23 cellular contexts compared by ENCODE assay signal in genomic region chr1:3886106-3886670, GRCh38.
"Had no signal": no experiment of that assay in that cellular context is flagged by ENCODE, and none has a peak within 500 bp of the region (broad histone marks: within the 10 kb centered on the region; RNA-seq: fewer than 3 reads in every experiment).

No MANE protein-coding gene starts in this region.

- H3K4me3 Mint-ChIP-seq: activated T-helper 1 cell treated with anti-CD3 and anti-CD28 coated beads, Interleukin-12 subunit alpha, Interleukin-12 subunit beta, Interleukin-2, Interleukin-4 antibody, amounts not matched to agents 30 ng/mL and 10 ng/mL and 1 ng/mL, durations not matched to agents 14 hours and 24 hours and 36 hours; memory B cell; naive B cell; stimulated activated memory B cell treated with anti-CD40 and anti-IgM and Interleukin-4, amounts not matched to agents 10 μg/mL and 1 μg/mL and 100 μg/mL, for 72 hours had no signal

- H3K4me1 Mint-ChIP-seq: memory B cell; stimulated activated memory B cell treated with anti-CD40 and anti-IgM and Interleukin-4, amounts not matched to agents 10 μg/mL and 1 μg/mL and 100 μg/mL, for 72 hours had no signal

- H3K79me2 ChIP-seq: parathyroid adenoma had no signal

- H3K9me3 ChIP-seq: ascending aorta, esophagus muscularis mucosa, gastroesophageal sphincter, heart left ventricle, left ventricle myocardium inferior, mucosa of descending colon, neutrophil, right lobe of liver, thyroid gland had no signal

- H3K9me3 Mint-ChIP-seq: activated T-helper 1 cell treated with anti-CD3 and anti-CD28 coated beads, Interleukin-12 subunit alpha, Interleukin-12 subunit beta, Interleukin-2, Interleukin-4 antibody, amounts not matched to agents 30 ng/mL and 10 ng/mL and 1 ng/mL, durations not matched to agents 14 hours and 24 hours and 36 hours; memory B cell; naive B cell; stimulated activated memory B cell treated with anti-CD40 and anti-IgM and Interleukin-4, amounts not matched to agents 10 μg/mL and 1 μg/mL and 100 μg/mL, for 72 hours had no signal

- H3K27me3 Mint-ChIP-seq: memory B cell; naive B cell; stimulated activated memory B cell treated with anti-CD40 and anti-IgM and Interleukin-4, amounts not matched to agents 10 μg/mL and 1 μg/mL and 100 μg/mL, for 72 hours had no signal

- H3K9ac ChIP-seq: parathyroid adenoma had no signal

- FAIRE-seq: endothelial cell of umbilical vein had no signal

- H3K4me1 ChIP-seq: ascending aorta, gastroesophageal sphincter, left ventricle myocardium inferior, parathyroid adenoma, right lobe of liver, thyroid gland had no signal

- H3K4me2 ChIP-seq: smooth muscle cell had no signal

- H3K27ac Mint-ChIP-seq: activated T-helper 1 cell treated with anti-CD3 and anti-CD28 coated beads, Interleukin-12 subunit alpha, Interleukin-12 subunit beta, Interleukin-2, Interleukin-4 antibody, amounts not matched to agents 30 ng/mL and 10 ng/mL and 1 ng/mL, durations not matched to agents 14 hours and 24 hours and 36 hours; memory B cell; stimulated activated memory B cell treated with anti-CD40 and anti-IgM and Interleukin-4, amounts not matched to agents 10 μg/mL and 1 μg/mL and 100 μg/mL, for 72 hours had no signal

- H3K27me3 ChIP-seq: ascending aorta, esophagus muscularis mucosa, gastroesophageal sphincter, heart left ventricle, neutrophil, right lobe of liver, thyroid gland had no signal

- ATAC-seq: gastroesophageal sphincter; heart left ventricle; mucosa of descending colon; stimulated activated memory B cell treated with anti-CD40 and anti-IgM and Interleukin-4, amounts not matched to agents 10 μg/mL and 1 μg/mL and 100 μg/mL, for 72 hours had no signal

- H2AFZ ChIP-seq: parathyroid adenoma had no signal

- DNase-seq: activated CD4-positive, alpha-beta T cell treated with anti-CD3 and anti-CD28 coated beads, Interleukin-2, amount 50 U/mL, for 1 hour; activated naive CD4-positive, alpha-beta T cell; dermis blood vessel endothelial cell; effector memory CD4-positive, alpha-beta T cell; kidney glomerular epithelial cell; left ventricle myocardium inferior; naive B cell; stimulated activated CD4-positive, alpha-beta T cell treated with anti-CD3 and anti-CD28 coated beads, Interleukin-4, amount 100 ng/mL, for 4 hours; T1000; thyroid gland had no signal

- H3K27ac ChIP-seq: ascending aorta, esophagus muscularis mucosa, gastroesophageal sphincter, heart left ventricle, left ventricle myocardium inferior, parathyroid adenoma, right lobe of liver, thyroid gland had no signal

- H3K4me3 ChIP-seq: ascending aorta, esophagus muscularis mucosa, gastroesophageal sphincter, heart left ventricle, left ventricle myocardium inferior, mucosa of descending colon, right lobe of liver, smooth muscle cell, thyroid gland had no signal
